Comparison of ENCODE assay signal across 8 cellular contexts in genomic region chr3:136751259-136752045, GRCh38. TPM values are rescaled to one million over a fixed set of nuclear protein-coding genes. Genes with fewer than 3 reads are reported as not detected.
A peak's percentile ranks its signal among the peaks of the same experiment; 100 is the strongest.
DNase-seq lines count a peak whose midpoint lies in the region; ATAC-seq and TF ChIP-seq lines count a peak whose summit lies in the region.

No MANE protein-coding gene starts in this region.

- peaks cover 12% of the 10 kb centered on the region for H3K36me3 Mint-ChIP-seq in dendritic cell treated with granulocyte-macrophage colony-stimulating factor and Interleukin-4, amounts not matched to agents 40 ng/mL and 50 ng/mL, for 4 days (ENCODE audit: low read depth)

- no peaks in the 10 kb centered on the region for H3K36me3 ChIP-seq in liver (ENCODE audit: control insufficient read depth in 4 of 4, insufficient read depth in 3 of 4, low read depth in 1 of 4, low read length in 3 of 4)

- H3K9ac ChIP-seq in liver (ENCODE audit: low read depth in 1 of 2, low read length in 2 of 2): peak overlapping the region; percentile 57 to 73

- no peaks in the 10 kb centered on the region for H3K27me3 ChIP-seq in liver (ENCODE audit: control insufficient read depth in 4 of 4, insufficient read depth in 4 of 4, low read length in 3 of 4)

- no peaks in the 10 kb centered on the region for H3K27me3 Mint-ChIP-seq in dendritic cell treated with granulocyte-macrophage colony-stimulating factor and Interleukin-4, amounts not matched to agents 40 ng/mL and 50 ng/mL, for 4 days

- under 1% methylated on average over 77 of the region's 77 CpGs for WGBS in liver

- H3K4me3 ChIP-seq in liver (ENCODE audit: low read depth in 1 of 3, low read length in 3 of 3): peak overlapping the region; percentile 70 to 97 (median 82)

- intact Hi-C loops in dendritic cell treated with granulocyte-macrophage colony-stimulating factor and Interleukin-4, amounts not matched to agents 40 ng/mL and 50 ng/mL, for 4 days (cut with micrococcal nuclease): loop anchor here (1.0 to 5.0 kb wide), 6 partner anchors 111 to 674 kb away; partner anchors contain the start of genes NCK1 and PCCB

- H3K27ac ChIP-seq in liver (ENCODE audit: low read depth in 1 of 2, low read length in 2 of 2): peak overlapping the region; percentile 99 to 100

- DNase-seq in NCI-H69 (lab: John Stamatoyannopoulos, UW): peak; percentile 91
- DNase-seq in activated CD4-positive, alpha-beta T cell treated with anti-CD3 and anti-CD28 coated beads, Interleukin-2, amount 50 U/mL, for 4 hours: peak; percentile 47 to 53
- peak; percentile 57 for DNase-seq in stimulated activated CD4-positive, alpha-beta T cell treated with anti-CD3 and anti-CD28 coated beads, Interleukin-4, amount 100 ng/mL, for 24 hours
- DNase-seq in KG1 (lab: John Stamatoyannopoulos, UW): no peak

- H3K9me3 Mint-ChIP-seq in dendritic cell treated with granulocyte-macrophage colony-stimulating factor and Interleukin-4, amounts not matched to agents 40 ng/mL and 50 ng/mL, for 4 days: no peaks in the 10 kb centered on the region

- H3K27ac Mint-ChIP-seq in dendritic cell treated with granulocyte-macrophage colony-stimulating factor and Interleukin-4, amounts not matched to agents 40 ng/mL and 50 ng/mL, for 4 days: peak overlapping the region; percentile 98

- peaks cover 56% of the 10 kb centered on the region for H3K4me1 Mint-ChIP-seq in dendritic cell treated with granulocyte-macrophage colony-stimulating factor and Interleukin-4, amounts not matched to agents 40 ng/mL and 50 ng/mL, for 4 days (ENCODE audit: low read depth)

- peak; percentile 68 for TF ChIP-seq POLR2A in GM18505 (IDR thresholded peaks at IDR 0.05; ENCODE audit: borderline replicate concordance, extremely low read depth, insufficient read depth, insufficient read length)

- ATAC-seq in GM18505 (IDR thresholded peaks at IDR 0.05; ENCODE audit: unreplicated experiment): peak; percentile 20
- peak; percentile 10 for ATAC-seq in HG03175 (IDR thresholded peaks at IDR 0.05; ENCODE audit: unreplicated experiment)

- TF ChIP-seq RAD21 in liver (IDR thresholded peaks at IDR 0.05): peak; percentile 20 to 38

- no peak for TF ChIP-seq CTCF in liver (IDR thresholded peaks at IDR 0.05; ENCODE audit: low read depth, low read length, missing input control)

- peak overlapping the region; percentile 94 for H3K4me3 Mint-ChIP-seq in dendritic cell treated with granulocyte-macrophage colony-stimulating factor and Interleukin-4, amounts not matched to agents 40 ng/mL and 50 ng/mL, for 4 days

- peaks cover 0 to 22% (median 6%) of the 10 kb centered on the region in 4 donors for H3K4me1 ChIP-seq in liver (ENCODE audit: control insufficient read depth in 4 of 4, insufficient read depth in 4 of 4, low read length in 3 of 4)

- H3K9me3 ChIP-seq in liver (ENCODE audit: control insufficient read depth in 4 of 4, low read length in 3 of 4): no peaks in the 10 kb centered on the region

TF ChIP-seq in liver, 16 proteins besides CTCF, POLR2A, EP300 and RAD21:
- TF ChIP-seq TAF1 (conservative IDR thresholded peaks at IDR 0.05): peak; percentile 31
- peak; percentile 25 for TF ChIP-seq REST (IDR thresholded peaks at IDR 0.05)
- peak in 1 of 2 donors; percentile 19 for TF ChIP-seq HNF4A (conservative IDR thresholded peaks at IDR 0.05)
- TF ChIP-seq FOXA2 (IDR thresholded peaks at IDR 0.05): no peak
- no peak for TF ChIP-seq EGR1 (IDR thresholded peaks at IDR 0.05; ENCODE audit: low read depth in 2 of 2)
- peak in 1 of 2 donors; percentile 5 for TF ChIP-seq RXRA (IDR thresholded peaks at IDR 0.05)
- TF ChIP-seq SP1 (IDR thresholded peaks at IDR 0.05): no peak

RNA-seq across cellular contexts. Expression of gene STAG1, which starts 0.7 kb away (rescaled TPM):
- total RNA-seq in liver: 10 to 100 TPM; 26.7 to 28.0 TPM
- polyA plus RNA-seq in liver: 1 to 10 TPM; 4.6 to 6.6 TPM
